8 cellular contexts compared by ENCODE assay signal in genomic region chr3:127672429-127673190, GRCh38. TPM values are rescaled to one million over a fixed set of nuclear protein-coding genes. Genes with fewer than 3 reads are reported as not detected.
A peak's percentile ranks its signal among the peaks of the same experiment; 100 is the strongest.
DNase-seq lines count a peak whose midpoint lies in the region; ATAC-seq and TF ChIP-seq lines count a peak whose summit lies in the region.

ABTB1 (plus strand) TSS chr3:127672952; CDS start chr3:127673026, 74 bp downstream.

- H3K4me3 ChIP-seq in HAP-1 (peak within 1 kb of the TSS; percentile 50), NB4 (ENCODE audit: low read depth, low read length) (peak within 1 kb of the TSS; percentile 44), SU-DHL-6 (ENCODE audit: insufficient read depth, low read length, poor library complexity, severe bottlenecking) (peak within 1 kb of the TSS; percentile 79), cardiac muscle cell (peak within 1 kb of the TSS; percentile 89)

- intact Hi-C loops in posterior cingulate gyrus (cut with DNase I): no loop called here

- no peaks in the 10 kb centered on the region for H3K9me3 ChIP-seq in HAP-1
- no peaks in the 10 kb centered on the region for H3K9me3 ChIP-seq in SU-DHL-6 (ENCODE audit: insufficient read depth, low read length)
- no peaks in the 10 kb centered on the region for H3K9me3 ChIP-seq in cardiac muscle cell (ENCODE audit: low read depth)

- no peaks in the 10 kb centered on the region for H3K9me3 Mint-ChIP-seq in activated naive CD8-positive, alpha-beta T cell treated with anti-CD3 and anti-CD28 coated beads, Interleukin-2, amount 10 ng/mL, durations not matched to agents 7 days and 5 days
- no peaks in the 10 kb centered on the region for H3K9me3 Mint-ChIP-seq in type B pancreatic cell

- peak; percentile 74 for TF ChIP-seq POLR2A in NB4 (IDR thresholded peaks at IDR 0.05; ENCODE audit: extremely low read depth, insufficient read length)

- H3K36me3 Mint-ChIP-seq in activated naive CD8-positive, alpha-beta T cell treated with anti-CD3 and anti-CD28 coated beads, Interleukin-2, amount 10 ng/mL, durations not matched to agents 7 days and 5 days: no peaks in the 10 kb centered on the region
- H3K36me3 Mint-ChIP-seq in type B pancreatic cell: no peaks in the 10 kb centered on the region

- H3K36me3 ChIP-seq in HAP-1 (replicated peaks): no peaks in the 10 kb centered on the region
- no peaks in the 10 kb centered on the region for H3K36me3 ChIP-seq in SU-DHL-6 (ENCODE audit: low read length)
- no peaks in the 10 kb centered on the region for H3K36me3 ChIP-seq in cardiac muscle cell

- H3K4me2 ChIP-seq in SU-DHL-6 (ENCODE audit: low read depth, low read length, poor library complexity, severe bottlenecking): peak within 1 kb of the TSS; percentile 75

- ATAC-seq in activated naive CD8-positive, alpha-beta T cell treated with anti-CD3 and anti-CD28 coated beads, Interleukin-2, amount 10 ng/mL, durations not matched to agents 7 days and 5 days (ENCODE audit: low read depth): peak; percentile 84

- H3K27me3 Mint-ChIP-seq in activated naive CD8-positive, alpha-beta T cell treated with anti-CD3 and anti-CD28 coated beads, Interleukin-2, amount 10 ng/mL, durations not matched to agents 7 days and 5 days: no peaks in the 10 kb centered on the region
- H3K27me3 Mint-ChIP-seq in type B pancreatic cell: peaks cover 5% of the 10 kb centered on the region

- peak within 1 kb of the TSS; percentile 94 for H3K4me3 Mint-ChIP-seq in activated naive CD8-positive, alpha-beta T cell treated with anti-CD3 and anti-CD28 coated beads, Interleukin-2, amount 10 ng/mL, durations not matched to agents 7 days and 5 days
- H3K4me3 Mint-ChIP-seq in type B pancreatic cell: peak within 1 kb of the TSS; percentile 89

- no peaks in the 10 kb centered on the region for H3K9me2 ChIP-seq in SU-DHL-6 (replicated peaks; ENCODE audit: insufficient read depth, low read length)

- no peaks in the 10 kb centered on the region for H3K4me1 ChIP-seq in HAP-1
- no peaks in the 10 kb centered on the region for H3K4me1 ChIP-seq in cardiac muscle cell (ENCODE audit: low read depth)

- TF ChIP-seq CTCF in NB4 (IDR thresholded peaks at IDR 0.05; ENCODE audit: low read depth, low read length) (no peak), SU-DHL-6 (IDR thresholded peaks at IDR 0.05; ENCODE audit: insufficient read depth, low read length, poor library complexity, severe bottlenecking) (no peak), cardiac muscle cell (IDR thresholded peaks at IDR 0.05; ENCODE audit: low read depth, low read length) (no peak), type B pancreatic cell (conservative IDR thresholded peaks at IDR 0.05) (no peak)

- no peaks in the 10 kb centered on the region for H4K20me1 ChIP-seq in SU-DHL-6 (ENCODE audit: low read depth, low read length)

- no peaks in the 10 kb centered on the region for H3K79me2 ChIP-seq in SU-DHL-6 (ENCODE audit: insufficient read depth, low read length)

- H3K27ac ChIP-seq in SU-DHL-6 (ENCODE audit: low read depth, low read length): peak within 1 kb of the TSS; percentile 51
- no peak within 1 kb of the TSS for H3K27ac ChIP-seq in cardiac muscle cell

- H3F3A ChIP-seq in SU-DHL-6 (ENCODE audit: insufficient read depth): no peaks in the 10 kb centered on the region

- in situ Hi-C loops in HAP-1 (cut with MboI; ENCODE audit: low sequenced_read_pairs): no loop called here

- peak within 1 kb of the TSS; percentile 99 for H3K27ac Mint-ChIP-seq in activated naive CD8-positive, alpha-beta T cell treated with anti-CD3 and anti-CD28 coated beads, Interleukin-2, amount 10 ng/mL, durations not matched to agents 7 days and 5 days
- peak within 1 kb of the TSS; percentile 79 for H3K27ac Mint-ChIP-seq in type B pancreatic cell

- POLR2A ChIA-PET in activated naive CD8-positive, alpha-beta T cell treated with anti-CD3 and anti-CD28 coated beads, Interleukin-2, amount 10 ng/mL, durations not matched to agents 7 days and 5 days (lab: Charles Lee): interaction anchor here (0.8 to 2.2 kb wide), 12 partner anchors 10 to 381 kb away, joined by 3 to 18 read pairs (median 3); partner anchors contain the start of genes MCM2, PODXL2, SEC61A1 and TPRA1

- H3K27me3 ChIP-seq in HAP-1 (ENCODE audit: low read depth) (no peaks in the 10 kb centered on the region), SU-DHL-6 (ENCODE audit: low read length) (no peaks in the 10 kb centered on the region), cardiac muscle cell (no peaks in the 10 kb centered on the region)

- H3K4me1 Mint-ChIP-seq in activated naive CD8-positive, alpha-beta T cell treated with anti-CD3 and anti-CD28 coated beads, Interleukin-2, amount 10 ng/mL, durations not matched to agents 7 days and 5 days: peaks cover 20% of the 10 kb centered on the region
- H3K4me1 Mint-ChIP-seq in type B pancreatic cell (ENCODE audit: unreplicated experiment): peaks cover 4% of the 10 kb centered on the region

- H3K9ac ChIP-seq in SU-DHL-6 (ENCODE audit: low read length): peak within 1 kb of the TSS; percentile 73

- H2AFZ ChIP-seq in SU-DHL-6 (ENCODE audit: low read depth, low read length, severe bottlenecking): peak within 1 kb of the TSS; percentile 89

- DNase-seq in ELR (ENCODE audit: low read depth) (peak; percentile 87), HAP-1 (ENCODE audit: low spot score in 2 of 2) (peak; percentile 67 to 91), NB4 (ENCODE audit: low read depth) (peak; percentile 85), cardiac muscle cell (ENCODE audit: low read depth in 1 of 2, low spot score in 1 of 2) (peak; percentile 82 to 85), posterior cingulate gyrus (peak; percentile 61 to 97 (median 78)), type B pancreatic cell (ENCODE audit: extremely low spot score, unreplicated experiment) (peak; percentile 82)
- DNase-seq in activated naive CD8-positive, alpha-beta T cell treated with anti-CD3 and anti-CD28 coated beads, Interleukin-2, amount 10 ng/mL, durations not matched to agents 7 days and 5 days: peak; percentile 90

RNA-seq across cellular contexts. Expression of gene ABTB1, which starts in this region (rescaled TPM):
- total RNA-seq in activated naive CD8-positive, alpha-beta T cell treated with anti-CD3 and anti-CD28 coated beads, Interleukin-2, amount 10 ng/mL, durations not matched to agents 7 days and 5 days: 10 to 100 TPM; 63.4 to 65.5 TPM
- total RNA-seq in cardiac muscle cell: 3.9 and 8.0 TPM in 2 replicates
- 17.1 and 30.4 TPM in 2 replicates for polyA plus RNA-seq in cardiac muscle cell
- total RNA-seq in type B pancreatic cell (ENCODE audit: low replicate concordance): 11.6 and 17.8 TPM in 2 replicates
